ENCODE assay signal across 8 cellular contexts in the genomic region with DNA sequence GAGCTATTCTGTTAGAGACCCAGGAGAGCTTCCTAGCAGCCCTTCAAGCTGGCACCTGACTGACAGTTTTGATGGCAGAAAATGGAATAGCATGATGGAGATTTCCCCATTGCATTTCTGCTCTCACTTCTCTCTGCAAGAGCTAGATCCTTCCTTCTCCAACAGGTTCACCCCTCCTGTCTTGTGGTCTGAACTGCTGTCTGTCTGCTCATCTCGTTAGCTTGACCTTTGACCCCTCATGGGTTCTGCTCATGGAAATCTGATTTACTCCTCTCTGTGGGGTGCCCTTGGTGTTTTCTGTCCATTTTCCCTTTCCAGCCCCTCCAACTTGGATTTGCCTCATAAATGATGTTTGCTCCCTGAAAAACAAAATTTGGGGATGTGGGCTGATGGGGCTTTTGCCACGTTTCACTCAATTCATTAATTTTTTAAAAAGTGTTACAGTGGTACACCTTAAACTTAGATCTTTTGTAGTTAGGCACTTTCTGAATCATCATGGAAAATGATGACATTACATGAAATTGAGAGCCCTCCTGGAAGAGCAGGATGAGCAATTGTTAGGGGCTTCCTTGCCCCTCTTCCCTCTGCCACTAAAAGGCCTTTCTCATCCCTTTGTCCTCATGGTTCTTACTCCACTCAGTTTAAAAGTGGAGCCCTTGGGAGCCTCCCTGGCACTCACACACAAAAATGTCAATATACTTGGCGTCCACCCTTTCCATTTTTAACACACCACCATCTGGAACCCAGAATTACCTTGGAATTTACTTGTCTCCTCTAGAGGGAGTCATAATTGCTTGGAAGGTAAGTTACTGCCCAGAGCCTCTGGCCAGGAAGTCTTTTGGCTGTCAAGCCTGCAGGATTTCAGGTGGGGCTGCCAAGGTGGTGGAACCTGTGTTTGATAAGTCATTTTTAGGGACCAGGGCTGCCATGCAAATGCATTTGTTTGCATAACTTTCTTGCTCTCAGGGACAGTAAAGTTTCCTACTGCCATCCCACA. TPM values are rescaled to one million over a fixed set of nuclear protein-coding genes. Genes with fewer than 3 reads are reported as not detected.
A peak's percentile ranks its signal among the peaks of the same experiment; 100 is the strongest.
DNase-seq lines count a peak whose midpoint lies in the region; ATAC-seq and TF ChIP-seq lines count a peak whose summit lies in the region.

No MANE protein-coding gene starts in this region.

- peaks cover 14% of the 10 kb centered on the region for H3K36me3 Mint-ChIP-seq in activated CD4-positive, alpha-beta T cell treated with anti-CD3 and anti-CD28 coated beads for 36 hours (ENCODE audit: low read depth)

- no peaks in the 10 kb centered on the region for H3K9me2 ChIP-seq in hepatocyte (replicated peaks; ENCODE audit: insufficient read depth)

- H3K4me3 ChIP-seq in HFF-Myc (replicated peaks; ENCODE audit: low read depth, low read length) (no peak overlapping the region), hepatocyte (no peak overlapping the region)

- H3K27ac Mint-ChIP-seq in activated CD4-positive, alpha-beta T cell treated with anti-CD3 and anti-CD28 coated beads for 36 hours = peak overlapping the region; percentile 82

- peak overlapping the region; percentile 20 for H3K4me3 Mint-ChIP-seq in activated CD4-positive, alpha-beta T cell treated with anti-CD3 and anti-CD28 coated beads for 36 hours

- H2AFZ ChIP-seq in hepatocyte = no peak overlapping the region

- intact Hi-C loops in activated CD4-positive, alpha-beta T cell treated with anti-CD3 and anti-CD28 coated beads for 36 hours (cut with DNase I, micrococcal nuclease) = loop anchor here (1.0 to 2.0 kb wide), 5 partner anchors 18 to 65 kb away; no protein-coding TSS in a partner anchor

- H3K4me1 Mint-ChIP-seq in activated CD4-positive, alpha-beta T cell treated with anti-CD3 and anti-CD28 coated beads for 36 hours = peaks cover 84% of the 10 kb centered on the region

- H4K20me1 ChIP-seq in hepatocyte (ENCODE audit: insufficient read depth, poor library complexity, severe bottlenecking) = no peaks in the 10 kb centered on the region

- WGBS in hepatocyte (ENCODE audit: low lambda C conversion rate, missing lambda C conversion rate) = 59% methylated on average over 3 of the region's 3 CpGs

- TF ChIP-seq CTCF in HFF-Myc (IDR thresholded peaks at IDR 0.05; ENCODE audit: low read depth, low read length, missing control alignments) (peak; percentile 49), hepatocyte (IDR thresholded peaks at IDR 0.05; ENCODE audit: poor library complexity) (peak; percentile 32)

- H3K9me3 ChIP-seq in hepatocyte (ENCODE audit: low read depth) = no peaks in the 10 kb centered on the region

- H3K27me3 Mint-ChIP-seq in activated CD4-positive, alpha-beta T cell treated with anti-CD3 and anti-CD28 coated beads for 36 hours = no peaks in the 10 kb centered on the region

- no peak for ATAC-seq in activated CD4-positive, alpha-beta T cell treated with anti-CD3 and anti-CD28 coated beads for 36 hours
- no peak for ATAC-seq in HG02981 (IDR thresholded peaks at IDR 0.05; ENCODE audit: unreplicated experiment)

- H3K27me3 ChIP-seq in hepatocyte = no peaks in the 10 kb centered on the region

- in situ Hi-C loops in SK-MEL-5 (cut with HindIII; ENCODE audit: low pct_unique_long_range_greater_than_20kb, low sequenced_read_pairs) = no loop called here

- no peaks in the 10 kb centered on the region for H3K4me1 ChIP-seq in hepatocyte (ENCODE audit: insufficient read depth)

- no peak overlapping the region for H3K4me2 ChIP-seq in hepatocyte

- no peaks in the 10 kb centered on the region for H3K79me2 ChIP-seq in hepatocyte

- CTCF ChIA-PET in activated CD4-positive, alpha-beta T cell treated with anti-CD3 and anti-CD28 coated beads for 36 hours (lab: Charles Lee) = interaction anchor here (0.5 to 7.5 kb wide), 22 partner anchors 10 to 252 kb away, joined by 3 to 198 read pairs (median 4); a partner anchor contains a TSS

- no peaks in the 10 kb centered on the region for H3K36me3 ChIP-seq in hepatocyte (replicated peaks; ENCODE audit: insufficient read depth, low read depth)

- no peaks in the 10 kb centered on the region for H3K9me3 Mint-ChIP-seq in activated CD4-positive, alpha-beta T cell treated with anti-CD3 and anti-CD28 coated beads for 36 hours (ENCODE audit: low read depth)

- POLR2A ChIA-PET in activated CD4-positive, alpha-beta T cell treated with anti-CD3 and anti-CD28 coated beads for 36 hours (lab: Charles Lee) = interaction anchor here (0.9 to 1.5 kb wide), 2 partner anchors 31 to 65 kb away, joined by 3 to 7 read pairs; no protein-coding TSS in a partner anchor

- peak; percentile 38 for DNase-seq in activated CD4-positive, alpha-beta T cell treated with anti-CD3 and anti-CD28 coated beads for 36 hours
- DNase-seq in activated CD4-positive, alpha-beta T cell treated with anti-CD3 and anti-CD28 coated beads, Interleukin-2, amount 50 U/mL, for 1 hour = no peak
- no peak for DNase-seq in HFF-Myc (ENCODE audit: extremely low read depth, low read depth)
- peak; percentile 60 for DNase-seq in SK-MEL-5 (ENCODE audit: low read depth, low spot score)
- DNase-seq in hepatocyte (ENCODE audit: low spot score) = no peak
- DNase-seq in NCI-H345 treated with DMSO at 0.1 percent for 48 hours (lab: John Stamatoyannopoulos, UW; ENCODE audit: unreplicated experiment) = no peak
- no peak for DNase-seq in NCI-H345 (lab: John Stamatoyannopoulos, UW)

- no peak overlapping the region for H3K27ac ChIP-seq in hepatocyte

RNA-seq across cellular contexts. Expression of a gene that starts 31.9 kb away (rescaled TPM):
- not detected for total RNA-seq in activated CD4-positive, alpha-beta T cell treated with anti-CD3 and anti-CD28 coated beads for 36 hours
- 0.26 TPM in 1 of 2 replicates, not detected in the other for total RNA-seq in SK-MEL-5 (2014; rRNA removed; shearing (Covaris generic))
- not detected in 2 replicates for polyA plus RNA-seq in SK-MEL-5 (2015; cell fraction: cytosol; rRNA removed)
- not detected in 2 replicates for polyA plus RNA-seq in SK-MEL-5 (2015; cell fraction: nucleus; rRNA removed)
- total RNA-seq in hepatocyte = 0.28 and 0.37 TPM in 2 replicates
- polyA plus RNA-seq in hepatocyte = not detected in 2 replicates

RNA-seq across cellular contexts. Expression of a gene that starts 33.6 kb away (rescaled TPM):
- 1 to 10 TPM; 1.3 to 1.6 TPM for total RNA-seq in activated CD4-positive, alpha-beta T cell treated with anti-CD3 and anti-CD28 coated beads for 36 hours
- total RNA-seq in SK-MEL-5 (2014; rRNA removed; shearing (Covaris generic)) = not detected in 2 replicates
- not detected in 2 replicates for polyA plus RNA-seq in SK-MEL-5 (2015; cell fraction: cytosol; rRNA removed)
- not detected in 2 replicates for polyA plus RNA-seq in SK-MEL-5 (2015; cell fraction: nucleus; rRNA removed)
- total RNA-seq in hepatocyte = not detected in 2 replicates
- polyA plus RNA-seq in hepatocyte = 0.49 and 0.50 TPM in 2 replicates

RNA-seq across cellular contexts. Expression of a gene that starts 54.0 kb away (rescaled TPM):
- 10 to 100 TPM; 62.8 to 64.7 TPM for total RNA-seq in activated CD4-positive, alpha-beta T cell treated with anti-CD3 and anti-CD28 coated beads for 36 hours
- 27.9 and 28.4 TPM in 2 replicates for total RNA-seq in SK-MEL-5 (2014; rRNA removed; shearing (Covaris generic))
- polyA plus RNA-seq in SK-MEL-5 (2015; cell fraction: cytosol; rRNA removed) = 44.4 and 49.8 TPM in 2 replicates
- 58.9 and 60.4 TPM in 2 replicates for polyA plus RNA-seq in SK-MEL-5 (2015; cell fraction: nucleus; rRNA removed)
- 38.9 and 39.4 TPM in 2 replicates for total RNA-seq in hepatocyte
- polyA plus RNA-seq in hepatocyte = 12.8 and 13.3 TPM in 2 replicates

Comparison
In these comparisons a context has a peak if more than half of its experiments do, and no peak if none do; other contexts are left out.
1. DNase-seq: peak in activated CD4-positive, alpha-beta T cell treated with anti-CD3 and anti-CD28 coated beads for 36 hours (single experiment) and SK-MEL-5 (single experiment); none in activated CD4-positive, alpha-beta T cell treated with anti-CD3 and anti-CD28 coated beads, Interleukin-2, amount 50 U/mL, for 1 hour (single experiment), HFF-Myc (single experiment), hepatocyte (single experiment), NCI-H345 treated with DMSO at 0.1 percent for 48 hours (single experiment) and NCI-H345 (single experiment).